In genomic region chr1:40252601-40253000, GRCh38 we compare ENCODE assay signal across 32 cellular contexts. TPM values are rescaled to one million over a fixed set of nuclear protein-coding genes. Genes with fewer than 3 reads are reported as not detected.
"Had no signal": no experiment of that assay in that cellular context is flagged by ENCODE, and none has a peak within 500 bp of the region (broad histone marks: within the 10 kb centered on the region; RNA-seq: fewer than 3 reads in every experiment).

No MANE protein-coding gene starts in this region.

- ATAC-seq: esophagus mucosa; gastrocnemius medialis; sciatic nerve; stimulated activated naive CD8-positive, alpha-beta T cell treated with anti-CD3 and anti-CD28 coated beads, Interleukin-15, amount 100 ng/mL, for 72 hours; upper lobe of right lung had no signal

- H3K36me3 Mint-ChIP-seq: naive B cell had no signal

- H3K79me2 ChIP-seq: parathyroid adenoma had no signal

- H3K4me1 ChIP-seq: uterus had no signal

- H3K27me3 ChIP-seq: gastrocnemius medialis, neutrophil, suprapubic skin, transverse colon, upper lobe of right lung, uterus had no signal

- H3K27me3 Mint-ChIP-seq: memory B cell; naive B cell; natural killer cell treated with Interleukin-12 subunit alpha and Interleukin-12 subunit beta and Interleukin-15 and Interleukin-18, amount 100 ng/mL, for 72 hours; progenitor cell of endocrine pancreas; stimulated activated naive CD8-positive, alpha-beta T cell treated with anti-CD3 and anti-CD28 coated beads, Interleukin-15, amount 100 ng/mL, for 72 hours had no signal

- H3K4me3 ChIP-seq: gastrocnemius medialis, lung, smooth muscle cell, suprapubic skin, transverse colon, upper lobe of right lung, uterus had no signal

- H3K36me3 ChIP-seq: gastrocnemius medialis, neutrophil, suprapubic skin, transverse colon, upper lobe of right lung, uterus had no signal

- H3K9me3 ChIP-seq: gastrocnemius medialis, neutrophil, suprapubic skin, transverse colon, upper lobe of right lung, uterus had no signal

- DNase-seq: effector CD8-positive, alpha-beta T cell; endodermal cell; gastrocnemius medialis; head of caudate nucleus; naive B cell; stimulated activated CD4-positive, alpha-beta T cell treated with anti-CD3 and anti-CD28 coated beads, Interleukin-12 subunit alpha, Interleukin-12 subunit beta, amount 100 ng/mL, for 4 hours; stimulated activated CD4-positive, alpha-beta T cell treated with anti-CD3 and anti-CD28 coated beads, Interleukin-1b, Interleukin-23, amount 100 ng/mL, for 48 hours; stimulated activated CD4-positive, alpha-beta T cell treated with anti-CD3 and anti-CD28 coated beads, Interleukin-4, amount 100 ng/mL, for 1 hour; stimulated activated CD8-positive, alpha-beta memory T cell treated with anti-CD3 and anti-CD28 coated beads, Interleukin-4, amount 100 ng/mL, for 48 hours; stimulated activated naive CD4-positive, alpha-beta T cell; stimulated activated naive CD8-positive, alpha-beta T cell treated with anti-CD3 and anti-CD28 coated beads, Interleukin-15, amount 100 ng/mL, for 72 hours; transverse colon; upper lobe of right lung; uterus had no signal

- H3K27ac Mint-ChIP-seq: endodermal cell, memory B cell, progenitor cell of endocrine pancreas had no signal

- H3K4me2 ChIP-seq: smooth muscle cell had no signal

- H2AFZ ChIP-seq: parathyroid adenoma had no signal

- H3K27ac ChIP-seq: epithelial cell of prostate, gastrocnemius medialis, neutrophil, parathyroid adenoma, suprapubic skin, transverse colon, upper lobe of right lung, uterus had no signal

- H3K4me3 Mint-ChIP-seq: endodermal cell; memory B cell; stimulated activated naive CD8-positive, alpha-beta T cell treated with anti-CD3 and anti-CD28 coated beads, Interleukin-15, amount 100 ng/mL, for 72 hours had no signal

- H3K9me3 Mint-ChIP-seq: endodermal cell; memory B cell; naive B cell; natural killer cell treated with Interleukin-12 subunit alpha and Interleukin-12 subunit beta and Interleukin-15 and Interleukin-18, amount 100 ng/mL, for 72 hours; neural crest cell; stimulated activated naive CD8-positive, alpha-beta T cell treated with anti-CD3 and anti-CD28 coated beads, Interleukin-15, amount 100 ng/mL, for 72 hours had no signal

RNA-seq across cellular contexts. Expression of gene TMCO2, which starts 4.9 kb away (rescaled TPM):
- total RNA-seq: endodermal cell; esophagus mucosa; fibroblast of lung; fibroblast of villous mesenchyme; gastrocnemius medialis; glomerular endothelial cell; liver; lung; mononuclear cell; natural killer cell treated with Interleukin-12 subunit alpha and Interleukin-12 subunit beta and Interleukin-15 and Interleukin-18, amount 100 ng/mL, for 72 hours; neural crest cell; omental fat pad; progenitor cell of endocrine pancreas; sciatic nerve; smooth muscle cell; suprapubic skin; transverse colon; upper lobe of right lung; uterus had no signal
